18 cellular contexts compared by ENCODE assay signal in the genomic region with DNA sequence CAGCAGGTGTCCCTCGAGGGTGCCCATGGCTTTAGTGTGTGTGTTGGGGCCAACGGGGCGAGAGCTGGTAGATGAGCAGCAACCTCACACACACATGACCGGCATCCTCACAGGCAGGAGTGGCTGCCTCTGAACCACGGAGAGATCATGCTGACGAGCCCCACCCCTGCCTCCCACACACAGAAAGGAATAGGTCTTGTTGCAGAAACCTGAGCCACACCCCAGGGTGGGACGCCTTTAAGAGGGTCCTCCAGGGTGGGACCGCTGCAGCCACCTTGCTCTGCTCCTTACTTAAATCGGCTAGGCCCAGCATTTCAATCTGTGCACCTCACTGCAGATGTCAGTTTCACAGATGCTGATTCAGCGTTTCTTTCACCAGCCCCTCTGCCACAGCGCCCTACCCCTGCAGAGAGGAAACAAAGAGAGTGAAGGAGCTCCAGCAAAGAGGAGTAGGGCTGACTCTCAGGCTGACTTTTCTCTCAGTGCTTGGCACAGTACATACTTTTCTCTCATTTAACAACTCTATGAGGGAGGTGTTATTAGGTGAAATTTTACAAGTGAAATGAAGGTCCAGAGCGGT.
"Had no signal": no experiment of that assay in that cellular context is flagged by ENCODE, and none has a peak within 500 bp of the region (broad histone marks: within the 10 kb centered on the region; RNA-seq: fewer than 3 reads in every experiment).

No MANE protein-coding gene starts in this region.

- ATAC-seq: activated CD4-positive, alpha-beta T cell treated with anti-CD3 and anti-CD28 coated beads for 36 hours; activated CD8-positive, alpha-beta T cell treated with anti-CD3 and anti-CD28 coated beads, Interleukin-2, amount 10 ng/mL, durations not matched to agents 7 days and 5 days had no signal

- H3K27me3 ChIP-seq: upper lobe of left lung had no signal

- DNase-seq: activated CD4-positive, alpha-beta T cell treated with anti-CD3 and anti-CD28 coated beads for 36 hours; activated CD8-positive, alpha-beta memory T cell treated with anti-CD3 and anti-CD28 coated beads, Interleukin-2, amount 50 U/mL, for 48 hours; activated CD8-positive, alpha-beta T cell treated with anti-CD3 and anti-CD28 coated beads, Interleukin-2, amount 10 ng/mL, durations not matched to agents 7 days and 5 days; activated naive CD4-positive, alpha-beta T cell; aorta; dermis blood vessel endothelial cell; esophagus squamous epithelium; foreskin fibroblast; islet precursor cell; left ventricle myocardium inferior; mesenchymal stem cell; stimulated activated CD4-positive, alpha-beta T cell treated with anti-CD3 and anti-CD28 coated beads, Interleukin-12 subunit alpha, Interleukin-12 subunit beta, amount 100 ng/mL, for 4 hours; stimulated activated CD4-positive, alpha-beta T cell treated with anti-CD3 and anti-CD28 coated beads, Interleukin-2, amount 100 ng/mL, for 48 hours; stimulated activated naive CD4-positive, alpha-beta T cell treated with Interleukin-2 at 50 U/mL for 16 hours; T1000; upper lobe of left lung had no signal

- H3K4me3 ChIP-seq: breast epithelium, esophagus squamous epithelium, left ventricle myocardium inferior, upper lobe of left lung had no signal

- H3K27ac ChIP-seq: breast epithelium, esophagus squamous epithelium, left ventricle myocardium inferior, upper lobe of left lung had no signal

- H3K4me1 ChIP-seq: breast epithelium, left ventricle myocardium inferior, upper lobe of left lung had no signal

- H3K36me3 ChIP-seq: breast epithelium, esophagus squamous epithelium, left ventricle myocardium inferior, upper lobe of left lung had no signal

- FAIRE-seq: endometrium had no signal
